ENCODE assay signal across 8 cellular contexts in the genomic region with DNA sequence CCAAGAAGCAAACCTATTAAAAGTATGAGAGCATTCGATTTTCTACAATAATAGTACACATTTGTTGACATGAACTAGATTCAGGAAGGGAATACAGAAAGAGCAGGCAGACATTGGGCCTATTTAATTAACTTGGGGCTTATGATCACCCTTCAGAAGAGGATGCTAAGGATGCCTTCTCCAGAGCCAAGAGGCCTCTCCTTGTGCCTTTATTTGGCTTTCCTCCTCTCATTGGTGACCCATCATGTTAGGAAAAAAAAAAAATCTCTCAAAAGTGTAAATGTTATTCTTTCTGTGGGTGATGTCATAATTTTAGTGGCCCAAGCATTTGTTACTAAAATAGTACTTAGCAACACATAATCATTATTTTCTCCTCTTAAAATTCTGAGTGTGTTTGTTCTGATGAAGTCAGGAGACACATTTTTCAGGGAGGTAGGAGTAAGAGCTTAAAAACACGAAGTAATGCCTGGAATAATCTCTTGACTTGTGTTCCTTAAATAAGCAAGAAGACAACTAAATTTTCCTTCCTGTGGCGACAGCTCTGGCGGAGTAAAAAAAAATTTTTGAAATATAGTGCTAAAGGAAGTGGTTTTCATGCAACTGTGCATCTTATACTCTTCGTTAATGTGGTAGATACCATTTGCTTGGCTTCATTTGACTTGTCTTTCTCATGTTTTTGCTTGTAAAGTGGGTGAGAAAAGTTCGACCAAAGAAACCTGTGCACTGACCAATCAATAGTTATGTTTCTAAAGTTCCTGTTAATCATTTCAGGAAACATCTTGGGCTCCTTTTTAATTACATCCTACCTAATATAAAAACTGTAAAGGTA. TPM values are rescaled to one million over a fixed set of nuclear protein-coding genes. Genes with fewer than 3 reads are reported as not detected.
DNase-seq lines count a peak whose midpoint lies in the region; ATAC-seq and TF ChIP-seq lines count a peak whose summit lies in the region.

No MANE protein-coding gene starts in this region.

- DNase-seq in GM06990 (ENCODE audit: extremely low read depth, insufficient read length) = peak; percentile 69
- DNase-seq in coronary artery (ENCODE audit: low spot score) = no peak
- DNase-seq in aorta = no peak
- no peak for DNase-seq in T-helper 9 cell
- no peak for DNase-seq in SHP77 treated with DMSO at 0.1 percent for 48 hours (lab: John Stamatoyannopoulos, UW)

- H3K4me1 ChIP-seq in aorta (ENCODE audit: control insufficient read depth in 1 of 2, insufficient read depth in 2 of 2, low read length in 2 of 2) = peaks cover 1 to 3% of the 10 kb centered on the region in 2 donors

- H3K27ac ChIP-seq in coronary artery (peak overlapping the region; percentile 70 to 76), aorta (ENCODE audit: low read depth in 1 of 2, low read length in 2 of 2) (peak overlapping the region in 1 of 2 donors; percentile 85)

- 23 to 30% methylated on average over 6 of the region's 6 CpGs for WGBS in aorta, 2 donors

- H3K36me3 ChIP-seq in GM06990 (ENCODE audit: control insufficient read depth, insufficient read depth, low read length) = no peaks in the 10 kb centered on the region
- no peaks in the 10 kb centered on the region for H3K36me3 ChIP-seq in aorta (ENCODE audit: control insufficient read depth in 1 of 2, insufficient read depth in 2 of 2, low read length in 1 of 2)

- intact Hi-C loops in aorta (cut with DNase I) = loop anchor here in 1 of 2 donors (5.0 kb wide), 2 partner anchors 35 to 100 kb away; no protein-coding TSS in a partner anchor

- H3K27me3 ChIP-seq in GM06990 (replicated peaks; ENCODE audit: control insufficient read depth, insufficient read depth, low read length) (no peaks in the 10 kb centered on the region), aorta (ENCODE audit: control insufficient read depth in 1 of 2, insufficient read depth in 2 of 2, low read length in 1 of 2) (no peaks in the 10 kb centered on the region)

- H3K4me3 ChIP-seq in GM06990 (replicated peaks; ENCODE audit: low read depth, low read length) (no peak overlapping the region), coronary artery (peak overlapping the region; percentile 14), aorta (ENCODE audit: low read length in 2 of 2) (no peak overlapping the region)

- TF ChIP-seq CTCF in GM06990 (IDR thresholded peaks at IDR 0.05; ENCODE audit: insufficient read depth, low read length, poor library complexity, severe bottlenecking) (no peak), coronary artery (IDR thresholded peaks at IDR 0.05) (no peak)

- ATAC-seq in GM21367 (IDR thresholded peaks at IDR 0.05; ENCODE audit: unreplicated experiment) (peak; percentile 64), HG03469 (IDR thresholded peaks at IDR 0.05; ENCODE audit: unreplicated experiment) (peak; percentile 86), aorta (ENCODE audit: low FRiP score) (peak; percentile 58)
- ATAC-seq in activated CD4-positive, CD25-positive, alpha-beta regulatory T cell treated with anti-CD3 and anti-CD28 coated beads, Interleukin-2, amount 50 U/mL, for 24 hours = no peak

- no peaks in the 10 kb centered on the region for H3K9me3 ChIP-seq in aorta (ENCODE audit: control insufficient read depth, low read length)

RNA-seq across cellular contexts. Expression of a gene that starts 11.3 kb away (rescaled TPM):
- 100 to 1,000 TPM; 485 to 689 TPM for total RNA-seq in aorta
- 100 to 1,000 TPM; 141 to 182 TPM for polyA plus RNA-seq in aorta

Comparison
In these comparisons a context has a peak if more than half of its experiments do, and no peak if none do; other contexts are left out.
1. ATAC-seq: peak in GM21367 (single experiment), HG03469 (single experiment) and aorta (single experiment); none in activated CD4-positive, CD25-positive, alpha-beta regulatory T cell treated with anti-CD3 and anti-CD28 coated beads, Interleukin-2, amount 50 U/mL, for 24 hours (0 of 2).